24 cellular contexts compared by ENCODE assay signal in the genomic region with DNA sequence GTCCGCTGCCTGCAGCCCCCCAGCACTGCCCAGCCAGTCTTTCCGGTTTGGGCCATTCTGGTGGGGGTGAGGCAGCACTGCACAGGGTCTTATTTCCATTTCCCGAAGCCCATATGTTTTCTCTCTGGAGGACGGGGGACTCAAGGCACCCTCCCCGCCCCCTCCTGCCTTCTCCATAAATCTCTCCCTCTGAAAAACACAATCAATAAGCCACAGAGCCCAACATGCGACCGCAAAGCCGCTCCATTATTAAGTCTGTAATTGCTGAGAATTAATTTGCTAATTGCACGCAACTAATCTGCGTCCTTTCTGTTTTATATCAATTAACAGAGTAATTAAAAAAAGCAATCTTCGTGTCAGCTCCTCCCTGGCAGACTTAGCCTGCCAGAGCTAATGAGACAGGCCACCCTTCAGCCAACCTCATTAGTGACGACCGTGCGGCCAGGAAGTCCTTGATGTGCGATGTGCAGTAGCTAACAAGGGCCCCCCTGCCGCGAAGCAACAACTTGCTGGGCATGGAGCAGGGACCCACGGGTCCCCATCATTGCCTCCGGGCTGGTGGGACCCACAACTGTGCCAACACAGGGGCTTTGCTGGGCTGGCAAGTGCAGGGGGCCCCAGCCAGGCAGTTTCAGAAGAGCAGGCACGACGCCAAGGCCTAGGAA.
"Had no signal": no experiment of that assay in that cellular context is flagged by ENCODE, and none has a peak within 500 bp of the region (broad histone marks: within the 10 kb centered on the region; RNA-seq: fewer than 3 reads in every experiment).

No MANE protein-coding gene starts in this region.

- DNase-seq: activated CD4-positive, alpha-beta memory T cell treated with anti-CD3 and anti-CD28 coated beads for 36 hours; activated CD4-positive, alpha-beta T cell treated with anti-CD3 and anti-CD28 coated beads for 36 hours; activated naive CD4-positive, alpha-beta T cell; activated naive CD8-positive, alpha-beta T cell treated with anti-CD3 and anti-CD28 coated beads for 36 hours; activated T-cell treated with anti-CD3 and anti-CD28 coated beads, Interleukin-2, amount 50 U/mL, for 1 hour; amniotic stem cell; body of pancreas; central memory CD4-positive, alpha-beta T cell; colonic mucosa; endodermal cell; foreskin keratinocyte; hypothalamus; left ventricle myocardium inferior; naive B cell; ovary; stimulated activated CD4-positive, alpha-beta T cell treated with anti-CD3 and anti-CD28 coated beads, Interleukin-4, amount 100 ng/mL, for 24 hours; stomach had no signal

- H3K27me3 ChIP-seq: colonic mucosa, foreskin keratinocyte, ovary had no signal

- H3K36me3 Mint-ChIP-seq: activated CD4-positive, alpha-beta memory T cell treated with anti-CD3 and anti-CD28 coated beads for 36 hours; activated naive CD8-positive, alpha-beta T cell treated with anti-CD3 and anti-CD28 coated beads for 36 hours; memory B cell; naive B cell; neural progenitor cell; stimulated activated effector memory CD8-positive, alpha-beta T cell treated with anti-CD3 and anti-CD28 coated beads, Interleukin-12 subunit alpha, Interleukin-12 subunit beta, amount 100 ng/mL, for 72 hours; type B pancreatic cell had no signal

- H3K36me3 ChIP-seq: colonic mucosa, left ventricle myocardium inferior, neural progenitor cell, ovary, stomach had no signal

- H2AFZ ChIP-seq: neural progenitor cell had no signal

- H3K4me3 ChIP-seq: body of pancreas, colonic mucosa, left ventricle myocardium inferior, neural progenitor cell, ovary, smooth muscle cell, stomach had no signal

- ATAC-seq: activated CD4-positive, alpha-beta T cell treated with anti-CD3 and anti-CD28 coated beads for 36 hours; activated T-helper 17 cell treated with anti-CD3 and anti-CD28 coated beads, Interleukin-2, amount 50 U/mL, for 72 hours; body of pancreas; foreskin keratinocyte; sciatic nerve had no signal

- H3K4me1 Mint-ChIP-seq: activated CD4-positive, alpha-beta T cell treated with anti-CD3 and anti-CD28 coated beads for 36 hours; activated naive CD8-positive, alpha-beta T cell treated with anti-CD3 and anti-CD28 coated beads for 36 hours; activated T-helper 17 cell treated with anti-CD3 and anti-CD28 coated beads, Interleukin-2, amount 50 U/mL, for 72 hours; endodermal cell; memory B cell; naive B cell; neural progenitor cell; stimulated activated effector memory CD8-positive, alpha-beta T cell treated with anti-CD3 and anti-CD28 coated beads, Interleukin-12 subunit alpha, Interleukin-12 subunit beta, amount 100 ng/mL, for 72 hours had no signal

- H3K4me3 Mint-ChIP-seq: activated CD4-positive, alpha-beta memory T cell treated with anti-CD3 and anti-CD28 coated beads for 36 hours; activated CD4-positive, alpha-beta T cell treated with anti-CD3 and anti-CD28 coated beads for 36 hours; activated naive CD8-positive, alpha-beta T cell treated with anti-CD3 and anti-CD28 coated beads for 36 hours; activated T-helper 17 cell treated with anti-CD3 and anti-CD28 coated beads, Interleukin-2, amount 50 U/mL, for 72 hours; endodermal cell; memory B cell; naive B cell; stimulated activated effector memory CD8-positive, alpha-beta T cell treated with anti-CD3 and anti-CD28 coated beads, Interleukin-12 subunit alpha, Interleukin-12 subunit beta, amount 100 ng/mL, for 72 hours; type B pancreatic cell had no signal

- H3K27ac Mint-ChIP-seq: activated CD4-positive, alpha-beta memory T cell treated with anti-CD3 and anti-CD28 coated beads for 36 hours; activated CD4-positive, alpha-beta T cell treated with anti-CD3 and anti-CD28 coated beads for 36 hours; activated naive CD8-positive, alpha-beta T cell treated with anti-CD3 and anti-CD28 coated beads for 36 hours; activated T-helper 17 cell treated with anti-CD3 and anti-CD28 coated beads, Interleukin-2, amount 50 U/mL, for 72 hours; endodermal cell; memory B cell; neural progenitor cell; stimulated activated effector memory CD8-positive, alpha-beta T cell treated with anti-CD3 and anti-CD28 coated beads, Interleukin-12 subunit alpha, Interleukin-12 subunit beta, amount 100 ng/mL, for 72 hours; type B pancreatic cell had no signal

- H3K9me3 ChIP-seq: body of pancreas, colonic mucosa, ovary had no signal

- H3K4me2 ChIP-seq: neural progenitor cell, smooth muscle cell had no signal

- H3K27ac ChIP-seq: body of pancreas, colonic mucosa, foreskin keratinocyte, left ventricle myocardium inferior, neural progenitor cell, ovary, stomach had no signal

- H3K4me1 ChIP-seq: body of pancreas, colonic mucosa, foreskin keratinocyte, left ventricle myocardium inferior, neural progenitor cell had no signal

- H3K9me3 Mint-ChIP-seq: activated CD4-positive, alpha-beta memory T cell treated with anti-CD3 and anti-CD28 coated beads for 36 hours; activated naive CD8-positive, alpha-beta T cell treated with anti-CD3 and anti-CD28 coated beads for 36 hours; activated T-helper 17 cell treated with anti-CD3 and anti-CD28 coated beads, Interleukin-2, amount 50 U/mL, for 72 hours; endodermal cell; neural progenitor cell; stimulated activated effector memory CD8-positive, alpha-beta T cell treated with anti-CD3 and anti-CD28 coated beads, Interleukin-12 subunit alpha, Interleukin-12 subunit beta, amount 100 ng/mL, for 72 hours; type B pancreatic cell had no signal
